Comparison of ENCODE assay signal across 32 cellular contexts in the genomic region with DNA sequence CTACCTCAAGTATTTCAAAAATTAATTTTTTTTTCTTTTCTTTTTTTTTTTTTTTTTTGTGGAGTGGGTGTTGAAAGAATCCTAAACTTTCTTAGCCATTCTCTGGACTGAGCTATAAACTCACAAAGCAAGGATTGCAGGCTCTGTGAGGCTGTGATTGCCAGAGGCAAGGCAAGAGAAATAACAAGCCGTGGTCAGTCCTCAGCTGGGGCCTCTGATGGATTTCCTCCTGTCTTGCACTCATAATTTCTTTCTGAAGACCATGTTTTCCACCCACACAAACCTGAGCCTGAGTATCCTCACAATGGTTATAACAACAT. TPM values are rescaled to one million over a fixed set of nuclear protein-coding genes. Genes with fewer than 3 reads are reported as not detected.
DNase-seq lines count a peak whose midpoint lies in the region; ATAC-seq, FAIRE-seq and TF ChIP-seq lines count a peak whose summit lies in the region.
"Had no signal": no experiment of that assay in that cellular context is flagged by ENCODE, and none has a peak within 500 bp of the region (broad histone marks: within the 10 kb centered on the region; RNA-seq: fewer than 3 reads in every experiment).

No MANE protein-coding gene starts in this region.

- POLR2A ChIA-PET in T-cell (lab: Charles Lee): interaction anchor here (0.6 to 0.7 kb wide), 4 partner anchors 10 to 1208 kb away, joined by 4 to 14 read pairs (median 10); no protein-coding TSS in a partner anchor

- peak overlapping the region; percentile 68 for H3K4me3 Mint-ChIP-seq in activated T-cell treated with anti-CD3 and anti-CD28 coated beads, Interleukin-2, amount 50 U/mL, for 4 hours
- H3K4me3 Mint-ChIP-seq in activated T-cell treated with anti-CD3 and anti-CD28 coated beads, Interleukin-2, amount 50 U/mL, for 72 hours: peak overlapping the region in 1 of 2 donors; percentile 13
- H3K4me3 Mint-ChIP-seq in T-cell (peak overlapping the region; percentile 36 to 60 (median 46)), type B pancreatic cell (no peak overlapping the region)

- TF ChIP-seq POLR2A in GM12892 (IDR thresholded peaks at IDR 0.05; ENCODE audit: low read depth, low read length): no peak

- DNase-seq in activated T-cell treated with anti-CD3 and anti-CD28 coated beads, Interleukin-2, amount 50 U/mL, for 4 hours: no peak
- DNase-seq in activated T-cell treated with anti-CD3 and anti-CD28 coated beads, Interleukin-2, amount 50 U/mL, for 72 hours: no peak
- DNase-seq in T-cell: no peak
- peak; percentile 11 for DNase-seq in foreskin melanocyte
- DNase-seq in type B pancreatic cell (ENCODE audit: extremely low spot score, unreplicated experiment): no peak
- no peak for DNase-seq in EL
- DNase-seq in GM12892 (ENCODE audit: insufficient read length): no peak
- DNase-seq: activated CD4-positive, alpha-beta T cell treated with anti-CD3 and anti-CD28 coated beads, Interleukin-2, amount 50 U/mL, for 4 hours; activated effector memory CD4-positive, alpha-beta T cell treated with anti-CD3 and anti-CD28 coated beads, Interleukin-2, amount 50 U/mL, for 16 hours; central memory CD4-positive, alpha-beta T cell; dermis blood vessel endothelial cell; gastrocnemius medialis; GM23248; kidney glomerular epithelial cell; MM.1S; naive thymus-derived CD8-positive, alpha-beta T cell; NCI-H2081; NCI-H2227 treated with DMSO at 0.1 percent for 48 hours; NCI-H526; sigmoid colon; stimulated activated CD4-positive, alpha-beta T cell treated with anti-CD3 and anti-CD28 coated beads, Interleukin-4, amount 100 ng/mL, for 4 hours; substantia nigra; T-helper 17 cell; upper lobe of right lung had no signal

- TF ChIP-seq CTCF in type B pancreatic cell (conservative IDR thresholded peaks at IDR 0.05): no peak

- FAIRE-seq in GM12892 (lab: Jason Lieb, UNC): no peak
- FAIRE-seq: A204.1 had no signal

- H3K9me3 Mint-ChIP-seq in activated T-cell treated with anti-CD3 and anti-CD28 coated beads, Interleukin-2, amount 50 U/mL, for 4 hours: no peaks in the 10 kb centered on the region
- H3K9me3 Mint-ChIP-seq in activated T-cell treated with anti-CD3 and anti-CD28 coated beads, Interleukin-2, amount 50 U/mL, for 72 hours: no peaks in the 10 kb centered on the region
- H3K9me3 Mint-ChIP-seq in T-cell (no peaks in the 10 kb centered on the region), type B pancreatic cell (no peaks in the 10 kb centered on the region)
- H3K9me3 Mint-ChIP-seq: naive thymus-derived CD8-positive, alpha-beta T cell had no signal

- CTCF ChIA-PET in T-cell (lab: Charles Lee): interaction anchor here (0.7 to 2.3 kb wide), 7 partner anchors 10 to 1407 kb away, joined by 3 to 10 read pairs (median 4); no protein-coding TSS in a partner anchor

- H3K27ac Mint-ChIP-seq in activated T-cell treated with anti-CD3 and anti-CD28 coated beads, Interleukin-2, amount 50 U/mL, for 72 hours: no peak overlapping the region
- H3K27ac Mint-ChIP-seq in T-cell (peak overlapping the region in 1 of 2 donors; percentile 10), type B pancreatic cell (peak overlapping the region; percentile 71)
- H3K27ac Mint-ChIP-seq: T-helper 17 cell had no signal

- no peak for ATAC-seq in activated T-cell treated with anti-CD3 and anti-CD28 coated beads, Interleukin-2, amount 50 U/mL, for 4 hours
- ATAC-seq in activated T-cell treated with anti-CD3 and anti-CD28 coated beads, Interleukin-2, amount 50 U/mL, for 72 hours (replicated peaks in 1 of 2): no peak
- ATAC-seq in T-cell (replicated peaks in 1 of 4) (no peak), GM19397 (IDR thresholded peaks at IDR 0.05; ENCODE audit: unreplicated experiment) (no peak)
- ATAC-seq: activated CD4-positive, CD25-positive, alpha-beta regulatory T cell treated with anti-CD3 and anti-CD28 coated beads, Interleukin-2, amount 50 U/mL, for 24 hours; gastrocnemius medialis; naive thymus-derived CD8-positive, alpha-beta T cell; SK-N-SH treated with all-trans-retinoic acid at 6 μM for 48 hours; T-helper 17 cell; upper lobe of right lung had no signal

- peaks cover 13% of the 10 kb centered on the region for H3K4me1 Mint-ChIP-seq in activated T-cell treated with anti-CD3 and anti-CD28 coated beads, Interleukin-2, amount 50 U/mL, for 4 hours (ENCODE audit: low read depth)
- no peaks in the 10 kb centered on the region for H3K4me1 Mint-ChIP-seq in activated T-cell treated with anti-CD3 and anti-CD28 coated beads, Interleukin-2, amount 50 U/mL, for 72 hours (ENCODE audit: low read depth)
- H3K4me1 Mint-ChIP-seq in T-cell (peaks cover 6 to 36% (median 9%) of the 10 kb centered on the region in 3 donors), type B pancreatic cell (ENCODE audit: unreplicated experiment) (no peaks in the 10 kb centered on the region)

- H3K27me3 Mint-ChIP-seq in activated T-cell treated with anti-CD3 and anti-CD28 coated beads, Interleukin-2, amount 50 U/mL, for 4 hours (ENCODE audit: low read depth): no peaks in the 10 kb centered on the region
- H3K27me3 Mint-ChIP-seq in activated T-cell treated with anti-CD3 and anti-CD28 coated beads, Interleukin-2, amount 50 U/mL, for 72 hours (ENCODE audit: low read depth): peaks cover 5% of the 10 kb centered on the region
- H3K27me3 Mint-ChIP-seq in T-cell (no peaks in the 10 kb centered on the region), type B pancreatic cell (peaks cover 8% of the 10 kb centered on the region)

- H3K36me3 Mint-ChIP-seq in activated T-cell treated with anti-CD3 and anti-CD28 coated beads, Interleukin-2, amount 50 U/mL, for 4 hours (ENCODE audit: insufficient read depth): no peaks in the 10 kb centered on the region
- no peaks in the 10 kb centered on the region for H3K36me3 Mint-ChIP-seq in activated T-cell treated with anti-CD3 and anti-CD28 coated beads, Interleukin-2, amount 50 U/mL, for 72 hours (ENCODE audit: insufficient read depth in 2 of 2)
- H3K36me3 Mint-ChIP-seq in T-cell: no peaks in the 10 kb centered on the region
- H3K36me3 Mint-ChIP-seq in type B pancreatic cell: no peaks in the 10 kb centered on the region
- H3K36me3 Mint-ChIP-seq: naive thymus-derived CD8-positive, alpha-beta T cell had no signal

RNA-seq across cellular contexts. Expression of gene CX3CR1, which starts 1.3 kb away (rescaled TPM):
- total RNA-seq in activated T-cell treated with anti-CD3 and anti-CD28 coated beads, Interleukin-2, amount 50 U/mL, for 4 hours: under 1 TPM; 0.32 to 0.73 (median 0.40) TPM
- total RNA-seq in activated T-cell treated with anti-CD3 and anti-CD28 coated beads, Interleukin-2, amount 50 U/mL, for 72 hours: 1 to 10 TPM in 1 of 2 donors, under 1 TPM in 1; 0.79 to 2.7 TPM
- 10 to 100 TPM in 1 of 5 donors, 1 to 10 TPM in 4; 1.9 to 23.8 (median 5.8) TPM for total RNA-seq in T-cell
- total RNA-seq in type B pancreatic cell (ENCODE audit: low replicate concordance): 0.21 TPM in 1 of 2 replicates, not detected in the other
- 0.11 TPM for polyA plus RNA-seq in GM12892 (2012; ENCODE audit: missing spikeins)
- total RNA-seq: dermis blood vessel endothelial cell, G401, GM23248, pulmonary artery endothelial cell had no signal
- polyA plus RNA-seq: GM23248 had no signal

RNA-seq across cellular contexts. Expression of gene CCR8, which starts 50.9 kb away (rescaled TPM):
- total RNA-seq in activated T-cell treated with anti-CD3 and anti-CD28 coated beads, Interleukin-2, amount 50 U/mL, for 4 hours: 1 to 10 TPM in 1 of 3 donors, under 1 TPM in 2; 0.40 to 1.4 (median 0.87) TPM
- total RNA-seq in activated T-cell treated with anti-CD3 and anti-CD28 coated beads, Interleukin-2, amount 50 U/mL, for 72 hours: 1 to 10 TPM; 1.2 to 1.7 TPM
- total RNA-seq in T-cell (1 to 10 TPM; 1.9 to 6.7 (median 2.8) TPM), type B pancreatic cell (ENCODE audit: low replicate concordance) (1.2 TPM in 1 of 2 replicates, not detected in the other)
- polyA plus RNA-seq in GM12892 (2012; ENCODE audit: missing spikeins): 9.3 TPM
- total RNA-seq: dermis blood vessel endothelial cell; G401; gastrocnemius medialis; GM23248; lung; naive thymus-derived CD8-positive, alpha-beta T cell; osteoblast; pulmonary artery endothelial cell; sigmoid colon; upper lobe of right lung had no signal
- polyA plus RNA-seq: GM23248 had no signal
